ENCODE assay signal across 10 cellular contexts in the genomic region with DNA sequence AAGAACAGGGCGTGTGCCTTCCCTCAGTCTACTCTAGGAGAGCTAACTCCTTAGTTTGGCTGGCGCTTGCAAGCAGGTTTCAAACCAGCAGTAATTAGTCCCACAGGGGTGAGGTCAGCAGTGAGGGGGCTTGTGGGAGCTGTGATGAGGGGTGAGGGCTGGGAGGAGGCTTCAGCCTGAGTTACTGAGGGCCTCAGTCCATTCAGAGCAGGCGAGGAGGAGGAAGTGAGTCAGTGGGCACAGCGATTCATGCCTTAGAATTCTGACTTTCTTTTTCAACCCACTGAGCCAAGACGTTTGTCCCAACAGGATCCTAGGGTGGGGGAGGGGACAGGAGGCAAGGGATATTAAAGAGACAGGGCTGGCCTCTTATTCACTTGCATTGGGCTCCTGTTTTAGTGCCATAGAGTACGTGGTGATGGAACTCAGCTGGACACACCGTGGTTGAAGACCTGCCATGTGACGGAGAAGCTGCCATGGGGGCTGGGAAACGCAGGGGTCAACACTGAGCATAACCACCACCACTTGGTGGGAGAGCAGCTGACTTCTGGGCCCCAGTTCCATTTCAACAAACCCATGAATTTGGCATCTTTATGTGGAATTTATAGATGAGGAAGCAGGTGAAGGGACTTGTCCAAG. TPM values are rescaled to one million over a fixed set of nuclear protein-coding genes. Genes with fewer than 3 reads are reported as not detected.
DNase-seq lines count a peak whose midpoint lies in the region; ATAC-seq and TF ChIP-seq lines count a peak whose summit lies in the region.
"Had no signal": no experiment of that assay in that cellular context is flagged by ENCODE, and none has a peak within 500 bp of the region (broad histone marks: within the 10 kb centered on the region; RNA-seq: fewer than 3 reads in every experiment).

No MANE protein-coding gene starts in this region.

- in situ Hi-C loops in GM13976 (cut with MboI; ENCODE audit: low sequenced_read_pairs, unreplicated experiment), result no loop called here

- peak overlapping the region; percentile 36 for H3K27ac Mint-ChIP-seq in activated T-helper 17 cell treated with anti-CD3 and anti-CD28 coated beads, Interleukin-2, amount 50 U/mL, for 72 hours
- H3K27ac Mint-ChIP-seq in T-helper 2 cell treated with Interferon-gamma antibody and Interleukin-4, amounts not matched to agents 5 μg/mL and 100 μg/mL, for 36 hours, result no peak overlapping the region

- peak; percentile 54 for DNase-seq in stimulated activated CD4-positive, alpha-beta T cell treated with anti-CD3 and anti-CD28 coated beads, Interleukin-1b, Interleukin-23, amount 100 ng/mL, for 48 hours
- no peak for DNase-seq in stimulated activated CD4-positive, alpha-beta T cell treated with anti-CD3 and anti-CD28 coated beads, Interleukin-4, amount 100 ng/mL, for 4 hours
- peak; percentile 91 for DNase-seq in islet precursor cell
- no peak for DNase-seq in NCI-H2107 treated with DMSO at 0.1 percent for 48 hours (lab: John Stamatoyannopoulos, UW; ENCODE audit: unreplicated experiment)
- no peak for DNase-seq in T-helper 2 cell treated with Interferon-gamma antibody and Interleukin-4, amounts not matched to agents 5 μg/mL and 100 μg/mL, for 36 hours (ENCODE audit: low spot score)
- no peak for DNase-seq in GM13976 (ENCODE audit: low spot score)
- DNase-seq: caudate nucleus, NCI-H2171 had no signal

- no peak overlapping the region for H3K4me3 Mint-ChIP-seq in activated T-helper 17 cell treated with anti-CD3 and anti-CD28 coated beads, Interleukin-2, amount 50 U/mL, for 72 hours
- no peak overlapping the region for H3K4me3 Mint-ChIP-seq in T-helper 2 cell treated with Interferon-gamma antibody and Interleukin-4, amounts not matched to agents 5 μg/mL and 100 μg/mL, for 36 hours

- peak; percentile 13 for ATAC-seq in activated T-helper 17 cell treated with anti-CD3 and anti-CD28 coated beads, Interleukin-2, amount 50 U/mL, for 72 hours (replicated peaks)
- no peak for ATAC-seq in HG03135 (IDR thresholded peaks at IDR 0.05; ENCODE audit: unreplicated experiment)

- no peaks in the 10 kb centered on the region for H3K9me3 Mint-ChIP-seq in activated T-helper 17 cell treated with anti-CD3 and anti-CD28 coated beads, Interleukin-2, amount 50 U/mL, for 72 hours
- no peaks in the 10 kb centered on the region for H3K9me3 Mint-ChIP-seq in T-helper 2 cell treated with Interferon-gamma antibody and Interleukin-4, amounts not matched to agents 5 μg/mL and 100 μg/mL, for 36 hours

- peaks cover 26% of the 10 kb centered on the region for H3K4me1 Mint-ChIP-seq in activated T-helper 17 cell treated with anti-CD3 and anti-CD28 coated beads, Interleukin-2, amount 50 U/mL, for 72 hours
- peaks cover 11% of the 10 kb centered on the region for H3K4me1 Mint-ChIP-seq in T-helper 2 cell treated with Interferon-gamma antibody and Interleukin-4, amounts not matched to agents 5 μg/mL and 100 μg/mL, for 36 hours (ENCODE audit: low read depth)

- H3K36me3 Mint-ChIP-seq in activated T-helper 17 cell treated with anti-CD3 and anti-CD28 coated beads, Interleukin-2, amount 50 U/mL, for 72 hours (ENCODE audit: low read depth), result no peaks in the 10 kb centered on the region
- no peaks in the 10 kb centered on the region for H3K36me3 Mint-ChIP-seq in T-helper 2 cell treated with Interferon-gamma antibody and Interleukin-4, amounts not matched to agents 5 μg/mL and 100 μg/mL, for 36 hours (ENCODE audit: low read depth)

- H3K27me3 Mint-ChIP-seq in activated T-helper 17 cell treated with anti-CD3 and anti-CD28 coated beads, Interleukin-2, amount 50 U/mL, for 72 hours, result peaks cover 14% of the 10 kb centered on the region
- no peaks in the 10 kb centered on the region for H3K27me3 Mint-ChIP-seq in T-helper 2 cell treated with Interferon-gamma antibody and Interleukin-4, amounts not matched to agents 5 μg/mL and 100 μg/mL, for 36 hours (ENCODE audit: low read depth)

- no peak for TF ChIP-seq CTCF in GM13976 (IDR thresholded peaks at IDR 0.05; ENCODE audit: borderline replicate concordance, control extremely low read depth, extremely low read depth, insufficient read depth, missing control alignments)

RNA-seq across cellular contexts. Expression of a gene that starts 8.3 kb away (rescaled TPM):
- 10 to 100 TPM in 1 of 2 donors, 1 to 10 TPM in 1; 5.3 to 22.2 TPM for total RNA-seq in activated T-helper 17 cell treated with anti-CD3 and anti-CD28 coated beads, Interleukin-2, amount 50 U/mL, for 72 hours

RNA-seq across cellular contexts. Expression of a gene that starts 47.5 kb away (rescaled TPM):
- 10 to 100 TPM; 10.0 to 15.2 TPM for total RNA-seq in activated T-helper 17 cell treated with anti-CD3 and anti-CD28 coated beads, Interleukin-2, amount 50 U/mL, for 72 hours

RNA-seq across cellular contexts. Expression of a gene that starts 52.6 kb away (rescaled TPM):
- not detected for total RNA-seq in activated T-helper 17 cell treated with anti-CD3 and anti-CD28 coated beads, Interleukin-2, amount 50 U/mL, for 72 hours

Comparison
In these comparisons a context has a peak if more than half of its experiments do, and no peak if none do; other contexts are left out.
1. DNase-seq: peak in stimulated activated CD4-positive, alpha-beta T cell treated with anti-CD3 and anti-CD28 coated beads, Interleukin-1b, Interleukin-23, amount 100 ng/mL, for 48 hours (single experiment) and islet precursor cell (single experiment); none in stimulated activated CD4-positive, alpha-beta T cell treated with anti-CD3 and anti-CD28 coated beads, Interleukin-4, amount 100 ng/mL, for 4 hours (0 of 2), NCI-H2107 treated with DMSO at 0.1 percent for 48 hours (single experiment), T-helper 2 cell treated with Interferon-gamma antibody and Interleukin-4, amounts not matched to agents 5 μg/mL and 100 μg/mL, for 36 hours (single experiment) and GM13976 (single experiment).